In genomic region chr13:48949566-48950506, GRCh38 we compare ENCODE assay signal across 20 cellular contexts. TPM values are rescaled to one million over a fixed set of nuclear protein-coding genes. Genes with fewer than 3 reads are reported as not detected.
DNase-seq lines count a peak whose midpoint lies in the region; ATAC-seq and TF ChIP-seq lines count a peak whose summit lies in the region.
"Had no signal": no experiment of that assay in that cellular context is flagged by ENCODE, and none has a peak within 500 bp of the region (broad histone marks: within the 10 kb centered on the region; RNA-seq: fewer than 3 reads in every experiment).

No MANE protein-coding gene starts in this region.

- CTCF ChIA-PET in mammary epithelial cell (lab: Charles Lee; ENCODE audit: low non-redundant PET), result no interaction called here

- H3K36me3 Mint-ChIP-seq in mesothelial cell of epicardium, result no peaks in the 10 kb centered on the region
- H3K36me3 Mint-ChIP-seq: IgD-negative memory B cell had no signal

- H3K27ac ChIP-seq in GM23248 (no peak overlapping the region), mammary epithelial cell (ENCODE audit: insufficient read depth, low read depth, low read length) (peak overlapping the region; percentile 7)
- H3K27ac ChIP-seq: C4-2B had no signal

- H3K4me1 ChIP-seq in GM23248 (ENCODE audit: insufficient read depth) (peaks cover 18% of the 10 kb centered on the region; the same call in 1 of the 2 replicates), mammary epithelial cell (ENCODE audit: insufficient read depth, low read length) (peaks cover 17% of the 10 kb centered on the region)

- no peak for DNase-seq in GM23248
- DNase-seq in SK-MEL-5 (ENCODE audit: low read depth, low spot score), result peak; percentile 23
- DNase-seq in mammary epithelial cell, result no peak
- DNase-seq in mesothelial cell of epicardium (ENCODE audit: low spot score in 2 of 2, unreplicated experiment in 2 of 2), result no peak
- DNase-seq: AML-193; DMS79 treated with DMSO at 0.1 percent for 48 hours; H7; Kasumi-1; MM.1S; NCI-H1092; NCI-H1436 treated with DMSO at 0.1 percent for 48 hours; NCI-H2029; NCI-H345; NK-92 treated with Interleukin-12 subunit alpha and Interleukin-12 subunit beta, amount 100 ng/mL, for 24 hours; SHP77 treated with DMSO at 0.1 percent for 48 hours had no signal

- no peaks in the 10 kb centered on the region for H3K79me2 ChIP-seq in GM23248 (ENCODE audit: insufficient read depth)
- no peaks in the 10 kb centered on the region for H3K79me2 ChIP-seq in mammary epithelial cell (ENCODE audit: insufficient read depth, low read length)

- H3K36me3 ChIP-seq in GM23248 (ENCODE audit: low read depth) (no peaks in the 10 kb centered on the region), mammary epithelial cell (ENCODE audit: insufficient read depth, low read length) (no peaks in the 10 kb centered on the region)

- no peaks in the 10 kb centered on the region for H3K27me3 ChIP-seq in GM23248 (replicated peaks; ENCODE audit: insufficient read depth)
- H3K27me3 ChIP-seq in mammary epithelial cell (ENCODE audit: insufficient read depth, low read length), result no peaks in the 10 kb centered on the region

- H4K20me1 ChIP-seq in GM23248 (ENCODE audit: insufficient read depth), result no peaks in the 10 kb centered on the region
- H4K20me1 ChIP-seq in mammary epithelial cell (ENCODE audit: insufficient read depth, low read length), result no peaks in the 10 kb centered on the region

- no peak overlapping the region for H3K4me3 ChIP-seq in GM23248
- H3K4me3 ChIP-seq in mammary epithelial cell (replicated peaks in 1 of 3; ENCODE audit: insufficient read depth in 1 of 3, low read depth in 2 of 3, low read length in 3 of 3), result no peak overlapping the region

- no peak for TF ChIP-seq CTCF in mammary epithelial cell (conservative IDR thresholded peaks at IDR 0.05 in 1 of 2, IDR thresholded peaks at IDR 0.05 in 1 of 2; ENCODE audit: extremely low read depth in 1 of 2, insufficient read depth in 1 of 2, low read depth in 1 of 2, low read length in 2 of 2)
- TF ChIP-seq CTCF in mesothelial cell of epicardium (IDR thresholded peaks at IDR 0.05; ENCODE audit: unreplicated experiment), result no peak

- H3K4me1 Mint-ChIP-seq in mesothelial cell of epicardium, result peaks cover 34% of the 10 kb centered on the region
- H3K4me1 Mint-ChIP-seq: IgD-negative memory B cell had no signal

- dilution Hi-C loops in mammary epithelial cell (cut with HindIII; ENCODE audit: low sequenced_read_pairs), result loop anchor here (5.0 kb wide), 1 partner anchor 58 kb away; no protein-coding TSS in a partner anchor

- 62 to 66% methylated on average over 4 of the region's 4 CpGs for WGBS in GM23248 (ENCODE audit: low coverage in 1 of 2, low lambda C conversion rate in 2 of 2, missing lambda C conversion rate in 2 of 2), 2 experiments
- WGBS in mammary epithelial cell (ENCODE audit: low coverage, missing lambda C conversion rate), result 75% methylated on average over 4 of the region's 4 CpGs

- no peak overlapping the region for H3K4me3 Mint-ChIP-seq in mesothelial cell of epicardium
- H3K4me3 Mint-ChIP-seq: IgD-negative memory B cell had no signal

- in situ Hi-C loops in GM23248 (cut with MboI), result no loop called here
- in situ Hi-C loops in SK-MEL-5 (cut with HindIII; ENCODE audit: low pct_unique_long_range_greater_than_20kb, low sequenced_read_pairs), result no loop called here
- in situ Hi-C loops in mammary epithelial cell (cut with MboI; ENCODE audit: low sequenced_read_pairs in 2 of 2), result no loop called here

- H2AFZ ChIP-seq in GM23248, result 0 out of 2 replicates have a peak overlapping the region, but pooled peaks have one; percentile 28
- no peak overlapping the region for H2AFZ ChIP-seq in mammary epithelial cell (ENCODE audit: low read depth, low read length)

- peak overlapping the region; percentile 23 for H3K27ac Mint-ChIP-seq in mesothelial cell of epicardium
- H3K27ac Mint-ChIP-seq: IgD-negative memory B cell had no signal

- TSS peak; percentile 81 for BruUV-seq in mammary epithelial cell (replicated peaks; lab: Mats Ljungman, UMichigan)

- no peak for ATAC-seq in GM21360 (IDR thresholded peaks at IDR 0.05; ENCODE audit: unreplicated experiment)
- ATAC-seq in GM19324 (IDR thresholded peaks at IDR 0.05; ENCODE audit: low FRiP score, unreplicated experiment), result no peak
- no peak for ATAC-seq in HG03135 (IDR thresholded peaks at IDR 0.05; ENCODE audit: unreplicated experiment)

- no peak overlapping the region for H3K9ac ChIP-seq in GM23248
- H3K9ac ChIP-seq in mammary epithelial cell (ENCODE audit: insufficient read depth, low read length), result no peak overlapping the region

- H3K9me2 ChIP-seq in GM23248 (ENCODE audit: insufficient read depth), result no peaks in the 10 kb centered on the region

- intact Hi-C loops in mammary epithelial cell (cut with micrococcal nuclease), result loop anchor here (1.0 kb wide), 1 partner anchor 26 kb away; no protein-coding TSS in a partner anchor

- H3K4me2 ChIP-seq in GM23248 (ENCODE audit: unreplicated experiment), result peak overlapping the region; percentile 11
- no peak overlapping the region for H3K4me2 ChIP-seq in mammary epithelial cell (ENCODE audit: insufficient read depth, low read depth, low read length)

- H3K27me3 Mint-ChIP-seq in mesothelial cell of epicardium (ENCODE audit: low read depth), result no peaks in the 10 kb centered on the region
- H3K27me3 Mint-ChIP-seq: IgD-negative memory B cell had no signal

- H3K9me3 ChIP-seq in GM23248 (ENCODE audit: low read depth) (no peaks in the 10 kb centered on the region), mammary epithelial cell (replicated peaks; ENCODE audit: insufficient read depth, low read length) (no peaks in the 10 kb centered on the region)

- no peaks in the 10 kb centered on the region for H3K9me3 Mint-ChIP-seq in mesothelial cell of epicardium
- H3K9me3 Mint-ChIP-seq: IgD-negative memory B cell had no signal

- peaks cover 13% of the 10 kb centered on the region for H3F3A ChIP-seq in GM23248 (ENCODE audit: insufficient read depth)

RNA-seq across cellular contexts. Expression of gene FNDC3A, which starts 25.9 kb away (rescaled TPM):
- total RNA-seq in GM23248 (2014; rRNA removed; shearing (Covaris generic)), result 41.4 and 50.4 TPM in 2 replicates
- 19.5 and 20.0 TPM in 2 replicates for polyA plus RNA-seq in GM23248 (2016; fragmentation: Nextera tagmentation; extraction: Ambion mirVana)
- total RNA-seq in SK-MEL-5 (2014; rRNA removed; shearing (Covaris generic)), result 113 and 116 TPM in 2 replicates
- 57.3 and 80.7 TPM in 2 replicates for polyA plus RNA-seq in SK-MEL-5 (2015; cell fraction: cytosol; rRNA removed)
- 105 and 106 TPM in 2 replicates for polyA plus RNA-seq in SK-MEL-5 (2015; cell fraction: nucleus; rRNA removed)
- 10 to 100 TPM; 40.0 to 67.2 TPM for total RNA-seq in mammary epithelial cell
- 27.0 TPM for polyA plus RNA-seq in mammary epithelial cell
- 39.2 TPM for polyA minus RNA-seq in mammary epithelial cell
- total RNA-seq in mesothelial cell of epicardium, result 94.1 to 96.6 TPM (median 94.7 TPM) in 3 replicates
